ENCODE assay signal across 8 cellular contexts in the genomic region with DNA sequence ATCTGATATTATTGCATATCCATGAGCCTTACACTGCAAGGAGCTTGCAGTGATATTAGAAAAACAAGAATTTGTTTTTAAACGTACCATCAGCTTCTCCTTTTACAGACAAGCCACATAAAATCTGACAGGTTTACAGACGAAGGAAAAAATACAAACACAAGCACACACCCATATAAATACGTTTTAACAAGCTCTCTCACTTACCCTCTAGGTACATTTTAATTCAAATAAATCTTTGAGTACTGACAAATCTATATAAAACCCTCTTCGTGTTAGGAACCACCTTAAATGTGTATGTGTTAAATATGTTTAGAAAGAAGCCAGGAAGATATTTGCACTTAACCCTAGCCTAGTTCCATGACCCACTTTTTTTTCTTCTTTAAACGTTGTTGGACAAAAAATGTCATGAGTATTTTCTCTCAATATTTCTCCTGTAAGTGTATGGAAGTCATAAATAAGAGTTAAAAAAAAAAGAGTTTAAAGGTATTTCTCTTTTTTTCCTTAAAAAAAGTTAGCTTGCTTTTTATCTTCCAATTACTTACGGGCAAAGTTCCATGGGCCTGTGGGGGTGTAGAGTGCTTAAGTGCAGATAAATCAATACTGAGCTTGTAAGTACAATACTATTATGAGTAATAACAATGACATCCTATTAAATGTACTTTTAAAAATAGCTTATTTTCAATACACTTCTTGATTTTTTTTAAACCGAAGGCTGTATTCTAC. TPM values are rescaled to one million over a fixed set of nuclear protein-coding genes. Genes with fewer than 3 reads are reported as not detected.
DNase-seq lines count a peak whose midpoint lies in the region; ATAC-seq and TF ChIP-seq lines count a peak whose summit lies in the region.

No MANE protein-coding gene starts in this region.

- ATAC-seq in psoas muscle (no peak), HG03378 (IDR thresholded peaks at IDR 0.05; ENCODE audit: unreplicated experiment) (no peak), GM18520 (IDR thresholded peaks at IDR 0.05; ENCODE audit: unreplicated experiment) (no peak)

- no peak for TF ChIP-seq POLR2A in erythroblast (IDR thresholded peaks at IDR 0.05; ENCODE audit: low read length)

- no peak for DNase-seq in GM12864 (ENCODE audit: low read depth)
- DNase-seq in RKO (ENCODE audit: low spot score), result peak; percentile 31
- peak; percentile 26 to 29 for DNase-seq in erythroblast (lab: John Stamatoyannopoulos, UW)
- DNase-seq in psoas muscle, result no peak
- DNase-seq in COR-L47 (lab: John Stamatoyannopoulos, UW), result no peak
- no peak for DNase-seq in activated effector memory CD4-positive, alpha-beta T cell treated with Interleukin-2 at 50 U/mL for 16 hours

- 66 to 74% (median 69%) methylated on average over 7 of the region's 7 CpGs for WGBS in psoas muscle, 3 donors

- H3K27ac ChIP-seq in psoas muscle, result no peak overlapping the region

- H3K9me3 ChIP-seq in psoas muscle, result no peaks in the 10 kb centered on the region

- no peaks in the 10 kb centered on the region for H3K4me1 ChIP-seq in psoas muscle

- intact Hi-C loops in psoas muscle (cut with DNase I), result no loop called here

- H3K4me3 ChIP-seq in GM12864 (ENCODE audit: low read depth, low read length), result peak overlapping the region; percentile 82; the same call in 1 of the 2 replicates
- H3K4me3 ChIP-seq in psoas muscle, result peak overlapping the region; percentile 65

- no peaks in the 10 kb centered on the region for H3K36me3 ChIP-seq in psoas muscle (ENCODE audit: insufficient read depth in 1 of 2, low read depth in 1 of 2)

- H3K27me3 ChIP-seq in psoas muscle (ENCODE audit: insufficient read depth in 3 of 3, low read length in 2 of 3), result peaks cover 0 to 6% (median 0%) of the 10 kb centered on the region in 3 donors

- TF ChIP-seq CTCF in GM12864 (IDR thresholded peaks at IDR 0.05; ENCODE audit: low read depth, low read length, missing control alignments), result no peak
- TF ChIP-seq CTCF in psoas muscle (IDR thresholded peaks at IDR 0.05), result no peak

RNA-seq across cellular contexts. Expression of a gene that starts 1.5 kb away (rescaled TPM):
- 1 to 10 TPM; 1.4 to 2.7 (median 1.5) TPM for total RNA-seq in psoas muscle
- under 1 TPM; 0.11 to 0.22 (median 0.21) TPM for polyA plus RNA-seq in psoas muscle

RNA-seq across cellular contexts. Expression of a gene that starts 38.6 kb away (rescaled TPM):
- total RNA-seq in psoas muscle, result under 1 TPM in 2 of 4 donors, not detected in 2; 0.07 to 0.15 TPM
- polyA plus RNA-seq in psoas muscle, result under 1 TPM in 1 of 3 donors, not detected in 2; 0.01 TPM

Comparison
In these comparisons a context has a peak if more than half of its experiments do, and no peak if none do; other contexts are left out.
1. DNase-seq: peak in RKO (single experiment) and erythroblast (2 of 2); none in GM12864 (single experiment), psoas muscle (0 of 2), COR-L47 (single experiment) and activated effector memory CD4-positive, alpha-beta T cell treated with Interleukin-2 at 50 U/mL for 16 hours (single experiment).